1 cellular context compared by ENCODE assay signal in genomic region chr2:134248913-134249312, GRCh38.
TF ChIP-seq lines count a peak whose summit lies in the region.

No MANE protein-coding gene starts in this region.

TF ChIP-seq in WTC11, 78 proteins besides CTCF, POLR2A, EP300 and RAD21:
- TF ChIP-seq ZNF425 (CRISPR knock-in tag; conservative IDR thresholded peaks at IDR 0.05) (no peak), ZNF138 (CRISPR knock-in tag; conservative IDR thresholded peaks at IDR 0.05) (no peak), E2F5 (CRISPR knock-in tag; IDR thresholded peaks at IDR 0.05) (no peak), ZBTB43 (CRISPR knock-in tag; IDR thresholded peaks at IDR 0.05) (no peak), ZNF416 (CRISPR knock-in tag; IDR thresholded peaks at IDR 0.05) (no peak), GRHL2 (CRISPR knock-in tag; IDR thresholded peaks at IDR 0.05; ENCODE audit: insufficient replicate concordance, severe bottlenecking) (no peak), OVOL2 (CRISPR knock-in tag; IDR thresholded peaks at IDR 0.05; ENCODE audit: borderline replicate concordance) (no peak), GABPB1 (CRISPR knock-in tag; IDR thresholded peaks at IDR 0.05) (no peak), ATF6 (CRISPR knock-in tag; IDR thresholded peaks at IDR 0.05) (no peak), RORB (CRISPR knock-in tag; IDR thresholded peaks at IDR 0.05) (no peak), AR (CRISPR knock-in tag; IDR thresholded peaks at IDR 0.05) (no peak), ESRRA (CRISPR knock-in tag; IDR thresholded peaks at IDR 0.05; ENCODE audit: borderline replicate concordance) (no peak), CDX4 (CRISPR knock-in tag; IDR thresholded peaks at IDR 0.05; ENCODE audit: borderline replicate concordance) (no peak), GTF2I (CRISPR knock-in tag; conservative IDR thresholded peaks at IDR 0.05) (no peak), HMGA2 (CRISPR knock-in tag; IDR thresholded peaks at IDR 0.05) (no peak), CREM (CRISPR knock-in tag; IDR thresholded peaks at IDR 0.05) (no peak), ERG (CRISPR knock-in tag; IDR thresholded peaks at IDR 0.05) (no peak)
TF ChIP-seq in WTC11: peak in this region for 0.
